ENCODE assay signal across 1 cellular context in the genomic region with DNA sequence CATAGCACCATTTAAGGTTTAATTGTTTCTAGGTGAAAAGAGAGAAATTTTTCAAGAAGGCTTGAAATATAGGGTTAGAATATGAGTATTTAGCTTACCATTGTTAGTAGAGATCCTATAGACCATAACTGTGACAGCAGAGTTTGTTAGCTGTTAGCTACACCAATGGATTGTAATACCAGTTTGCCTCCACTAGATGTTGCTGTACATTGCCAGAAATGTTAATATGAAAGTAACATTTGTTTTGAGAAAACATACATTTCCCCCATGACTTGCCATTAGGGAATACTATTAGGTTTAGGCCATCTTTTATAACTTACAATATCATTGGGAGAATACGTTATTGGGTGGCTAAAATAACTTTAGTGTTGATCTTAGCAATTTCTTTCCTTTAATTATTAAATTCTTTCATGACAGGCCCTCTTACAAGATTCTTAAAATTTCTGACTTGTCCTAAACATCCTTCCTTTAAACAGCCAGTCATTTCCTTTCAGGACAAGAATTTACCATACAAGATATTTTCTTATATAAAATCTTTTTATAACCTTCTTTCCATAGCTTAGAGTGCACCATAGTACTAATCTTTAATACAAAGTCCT.
TF ChIP-seq lines count a peak whose summit lies in the region.

No MANE protein-coding gene starts in this region.

TF ChIP-seq in HepG2, 621 proteins besides CTCF, POLR2A, EP300 and RAD21:
- TF ChIP-seq PRMT3 (CRISPR knock-in tag; IDR thresholded peaks at IDR 0.05; ENCODE audit: borderline replicate concordance, low read depth) = no peak
- no peak for TF ChIP-seq ZNF644 (CRISPR knock-in tag; IDR thresholded peaks at IDR 0.05; ENCODE audit: low read depth)
- TF ChIP-seq STAG1 (CRISPR knock-in tag; IDR thresholded peaks at IDR 0.05) = peak; percentile 96
- TF ChIP-seq SMC3 (IDR thresholded peaks at IDR 0.05; ENCODE audit: low read length) = peak; percentile 73
- TF ChIP-seq FIP1L1 (IDR thresholded peaks at IDR 0.05; ENCODE audit: borderline replicate concordance, insufficient read depth, low read depth, low read length) = no peak
- peak; percentile 42; the same call in 1 of the 2 replicates for TF ChIP-seq GATAD2A (CRISPR knock-in tag; IDR thresholded peaks at IDR 0.05)
- TF ChIP-seq, protein P1, sequence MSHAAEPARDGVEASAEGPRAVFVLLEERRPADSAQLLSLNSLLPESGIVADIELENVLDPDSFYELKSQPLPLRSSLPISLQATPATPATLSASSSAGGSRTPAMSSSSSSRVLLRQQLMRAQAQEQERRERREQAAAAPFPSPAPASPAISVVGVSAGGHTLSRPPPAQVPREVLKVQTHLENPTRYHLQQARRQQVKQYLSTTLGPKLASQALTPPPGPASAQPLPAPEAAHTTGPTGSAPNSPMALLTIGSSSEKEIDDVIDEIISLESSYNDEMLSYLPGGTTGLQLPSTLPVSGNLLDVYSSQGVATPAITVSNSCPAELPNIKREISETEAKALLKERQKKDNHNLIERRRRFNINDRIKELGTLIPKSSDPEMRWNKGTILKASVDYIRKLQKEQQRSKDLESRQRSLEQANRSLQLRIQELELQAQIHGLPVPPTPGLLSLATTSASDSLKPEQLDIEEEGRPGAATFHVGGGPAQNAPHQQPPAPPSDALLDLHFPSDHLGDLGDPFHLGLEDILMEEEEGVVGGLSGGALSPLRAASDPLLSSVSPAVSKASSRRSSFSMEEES (CRISPR knock-in tag; IDR thresholded peaks at IDR 0.05) = 0 out of 2 replicates have a peak, but pooled peaks have one; percentile 23
- no peak for TF ChIP-seq HOXA9 (CRISPR knock-in tag; IDR thresholded peaks at IDR 0.05; ENCODE audit: borderline replicate concordance)
TF ChIP-seq in HepG2: peak in this region for 4.
